1 cellular context compared by ENCODE assay signal in genomic region chr6:34237722-34238506, GRCh38.
TF ChIP-seq lines count a peak whose summit lies in the region.

No MANE protein-coding gene starts in this region.

TF ChIP-seq in K562, 482 proteins besides CTCF, POLR2A, EP300 and RAD21 (continued from another document and continues in another):
- TF ChIP-seq, protein P1, sequence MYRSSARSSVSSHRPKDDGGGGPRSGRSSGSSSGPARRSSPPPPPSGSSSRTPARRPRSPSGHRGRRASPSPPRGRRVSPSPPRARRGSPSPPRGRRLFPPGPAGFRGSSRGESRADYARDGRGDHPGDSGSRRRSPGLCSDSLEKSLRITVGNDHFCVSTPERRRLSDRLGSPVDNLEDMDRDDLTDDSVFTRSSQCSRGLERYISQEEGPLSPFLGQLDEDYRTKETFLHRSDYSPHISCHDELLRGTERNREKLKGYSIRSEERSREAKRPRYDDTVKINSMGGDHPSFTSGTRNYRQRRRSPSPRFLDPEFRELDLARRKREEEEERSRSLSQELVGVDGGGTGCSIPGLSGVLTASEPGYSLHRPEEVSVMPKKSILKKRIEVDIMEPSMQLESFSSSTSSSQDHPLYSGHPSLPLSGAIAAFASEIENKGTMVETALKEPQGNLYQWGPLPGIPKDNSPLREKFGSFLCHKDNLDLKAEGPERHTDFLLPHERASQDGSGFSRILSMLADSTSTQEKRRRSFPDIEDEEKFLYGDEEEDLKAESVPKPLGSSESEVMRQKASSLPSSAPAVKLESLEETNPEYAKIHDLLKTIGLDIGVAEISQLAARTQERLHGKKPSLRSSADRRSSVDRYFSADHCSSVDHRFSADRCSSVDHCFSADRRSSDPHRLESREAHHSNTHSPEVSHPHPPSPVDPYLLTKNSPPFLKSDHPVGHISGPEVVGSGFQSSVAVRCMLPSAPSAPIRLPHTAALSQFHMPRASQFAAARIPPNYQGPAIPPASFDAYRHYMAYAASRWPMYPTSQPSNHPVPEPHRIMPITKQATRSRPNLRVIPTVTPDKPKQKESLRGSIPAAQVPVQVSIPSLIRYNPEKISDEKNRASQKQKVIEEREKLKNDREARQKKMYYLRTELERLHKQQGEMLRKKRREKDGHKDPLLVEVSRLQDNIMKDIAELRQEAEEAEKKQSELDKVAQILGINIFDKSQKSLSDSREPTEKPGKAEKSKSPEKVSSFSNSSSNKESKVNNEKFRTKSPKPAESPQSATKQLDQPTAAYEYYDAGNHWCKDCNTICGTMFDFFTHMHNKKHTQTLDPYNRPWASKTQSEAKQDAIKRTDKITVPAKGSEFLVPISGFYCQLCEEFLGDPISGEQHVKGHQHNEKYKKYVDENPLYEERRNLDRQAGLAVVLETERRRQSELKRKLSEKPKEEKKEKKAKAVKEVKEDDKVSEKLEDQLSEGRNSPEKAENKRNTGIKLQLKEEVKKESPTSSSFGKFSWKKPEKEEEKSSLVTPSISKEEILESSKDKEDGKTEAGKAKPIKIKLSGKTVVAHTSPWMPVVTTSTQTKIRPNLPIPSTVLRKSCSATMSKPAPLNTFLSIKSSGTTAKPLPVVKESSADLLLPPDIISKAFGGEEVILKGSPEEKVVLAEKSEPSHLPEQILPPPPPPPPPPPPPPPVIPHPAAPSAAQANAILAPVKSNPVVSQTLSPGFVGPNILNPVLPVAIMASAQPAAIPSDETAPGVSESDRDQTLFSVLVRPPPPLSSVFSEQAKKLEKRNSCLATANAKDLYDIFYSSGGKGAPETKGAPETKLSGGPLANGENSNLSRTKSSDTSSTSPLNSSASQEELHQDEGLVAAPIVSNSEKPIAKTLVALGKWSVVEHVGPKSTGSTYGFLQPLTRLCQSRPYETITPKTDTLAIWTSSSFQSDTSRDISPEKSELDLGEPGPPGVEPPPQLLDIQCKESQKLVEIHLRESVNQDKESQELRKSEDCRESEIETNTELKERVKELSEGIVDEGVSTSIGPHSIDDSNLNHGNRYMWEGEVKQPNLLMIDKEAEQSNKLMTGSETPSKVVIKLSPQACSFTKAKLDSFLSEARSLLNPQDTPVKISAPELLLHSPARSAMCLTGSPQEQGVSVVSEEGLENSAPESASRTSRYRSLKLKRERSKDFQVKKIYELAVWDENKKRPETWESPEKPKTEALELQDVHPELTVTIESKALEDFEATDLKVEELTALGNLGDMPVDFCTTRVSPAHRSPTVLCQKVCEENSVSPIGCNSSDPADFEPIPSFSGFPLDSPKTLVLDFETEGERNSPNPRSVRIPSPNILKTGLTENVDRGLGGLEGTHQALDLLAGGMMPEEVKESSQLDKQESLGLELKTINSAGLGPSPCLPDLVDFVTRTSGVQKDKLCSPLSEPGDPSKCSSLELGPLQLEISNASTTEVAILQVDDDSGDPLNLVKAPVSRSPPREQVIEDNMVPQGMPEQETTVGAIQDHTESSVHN (IDR thresholded peaks at IDR 0.05; ENCODE audit: borderline replicate concordance in 1 of 2, low read depth in 1 of 2), result no peak
- no peak for TF ChIP-seq ID3 (CRISPR knock-in tag; IDR thresholded peaks at IDR 0.05)
- peak; percentile 89; the same call in 1 of the 2 replicates for TF ChIP-seq ID3 (tag; IDR thresholded peaks at IDR 0.05)
- no peak; a peak in 2 of 4 replicates for TF ChIP-seq KDM1A (IDR thresholded peaks at IDR 0.05)
- no peak; the same call in 1 of the 2 replicates for TF ChIP-seq POLR2AphosphoS5 (IDR thresholded peaks at IDR 0.05; ENCODE audit: control insufficient read depth, insufficient read depth, low read depth, low read length)
- TF ChIP-seq PHF21A (IDR thresholded peaks at IDR 0.05; ENCODE audit: borderline replicate concordance, low read depth), result peak; percentile 55; the same call in 1 of the 2 replicates
- peak; percentile 91 for TF ChIP-seq CTBP1 (IDR thresholded peaks at IDR 0.05; ENCODE audit: borderline replicate concordance)
- TF ChIP-seq BCOR (IDR thresholded peaks at IDR 0.05), result peak; percentile 78
- TF ChIP-seq CC2D1A (IDR thresholded peaks at IDR 0.05), result no peak
- peak; percentile 73 for TF ChIP-seq GATAD2A (IDR thresholded peaks at IDR 0.05)
- TF ChIP-seq, protein P2, sequence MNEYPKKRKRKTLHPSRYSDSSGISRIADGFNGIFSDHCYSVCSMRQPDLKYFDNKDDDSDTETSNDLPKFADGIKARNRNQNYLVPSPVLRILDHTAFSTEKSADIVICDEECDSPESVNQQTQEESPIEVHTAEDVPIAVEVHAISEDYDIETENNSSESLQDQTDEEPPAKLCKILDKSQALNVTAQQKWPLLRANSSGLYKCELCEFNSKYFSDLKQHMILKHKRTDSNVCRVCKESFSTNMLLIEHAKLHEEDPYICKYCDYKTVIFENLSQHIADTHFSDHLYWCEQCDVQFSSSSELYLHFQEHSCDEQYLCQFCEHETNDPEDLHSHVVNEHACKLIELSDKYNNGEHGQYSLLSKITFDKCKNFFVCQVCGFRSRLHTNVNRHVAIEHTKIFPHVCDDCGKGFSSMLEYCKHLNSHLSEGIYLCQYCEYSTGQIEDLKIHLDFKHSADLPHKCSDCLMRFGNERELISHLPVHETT (CRISPR knock-in tag; conservative IDR thresholded peaks at IDR 0.05 in 1 of 2, IDR thresholded peaks at IDR 0.05 in 1 of 2), result peak in 1 of 2 experiments; percentile 19; a peak in 1 of 4 replicates
- TF ChIP-seq KLF10 (CRISPR knock-in tag; IDR thresholded peaks at IDR 0.05), result no peak
- peak; percentile 68 for TF ChIP-seq ZNF12 (CRISPR knock-in tag; IDR thresholded peaks at IDR 0.05)
- peak; percentile 53; the same call in 1 of the 2 replicates for TF ChIP-seq ZNF444 (CRISPR knock-in tag; IDR thresholded peaks at IDR 0.05)
- TF ChIP-seq MAZ (CRISPR knock-in tag; conservative IDR thresholded peaks at IDR 0.05 in 1 of 2, IDR thresholded peaks at IDR 0.05 in 1 of 2), result peak; percentile 94 to 95
- TF ChIP-seq RNF219 (CRISPR knock-in tag; IDR thresholded peaks at IDR 0.05), result no peak
- TF ChIP-seq, protein P3, sequence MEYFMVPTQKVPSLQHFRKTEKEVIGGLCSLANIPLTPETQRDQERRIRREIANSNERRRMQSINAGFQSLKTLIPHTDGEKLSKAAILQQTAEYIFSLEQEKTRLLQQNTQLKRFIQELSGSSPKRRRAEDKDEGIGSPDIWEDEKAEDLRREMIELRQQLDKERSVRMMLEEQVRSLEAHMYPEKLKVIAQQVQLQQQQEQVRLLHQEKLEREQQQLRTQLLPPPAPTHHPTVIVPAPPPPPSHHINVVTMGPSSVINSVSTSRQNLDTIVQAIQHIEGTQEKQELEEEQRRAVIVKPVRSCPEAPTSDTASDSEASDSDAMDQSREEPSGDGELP (CRISPR knock-in tag; IDR thresholded peaks at IDR 0.05; ENCODE audit: borderline replicate concordance), result peak; percentile 88
- TF ChIP-seq TEAD1 (CRISPR knock-in tag; IDR thresholded peaks at IDR 0.05), result peak in 1 of 2 experiments; percentile 96; a peak in 2 of 4 replicates
- TF ChIP-seq, protein P4, sequence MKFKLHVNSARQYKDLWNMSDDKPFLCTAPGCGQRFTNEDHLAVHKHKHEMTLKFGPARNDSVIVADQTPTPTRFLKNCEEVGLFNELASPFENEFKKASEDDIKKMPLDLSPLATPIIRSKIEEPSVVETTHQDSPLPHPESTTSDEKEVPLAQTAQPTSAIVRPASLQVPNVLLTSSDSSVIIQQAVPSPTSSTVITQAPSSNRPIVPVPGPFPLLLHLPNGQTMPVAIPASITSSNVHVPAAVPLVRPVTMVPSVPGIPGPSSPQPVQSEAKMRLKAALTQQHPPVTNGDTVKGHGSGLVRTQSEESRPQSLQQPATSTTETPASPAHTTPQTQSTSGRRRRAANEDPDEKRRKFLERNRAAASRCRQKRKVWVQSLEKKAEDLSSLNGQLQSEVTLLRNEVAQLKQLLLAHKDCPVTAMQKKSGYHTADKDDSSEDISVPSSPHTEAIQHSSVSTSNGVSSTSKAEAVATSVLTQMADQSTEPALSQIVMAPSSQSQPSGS (CRISPR knock-in tag; IDR thresholded peaks at IDR 0.05), result peak; percentile 89
- peak; percentile 98 for TF ChIP-seq BRD4 (IDR thresholded peaks at IDR 0.05)
- TF ChIP-seq EHMT2 (IDR thresholded peaks at IDR 0.05), result no peak
- TF ChIP-seq CBX2 (IDR thresholded peaks at IDR 0.05; ENCODE audit: insufficient read depth, low read length, poor library complexity, severe bottlenecking), result no peak
- peak; percentile 90 for TF ChIP-seq LCOR (CRISPR knock-in tag; IDR thresholded peaks at IDR 0.05)
- TF ChIP-seq NBN (IDR thresholded peaks at IDR 0.05; ENCODE audit: low read depth), result no peak
- no peak for TF ChIP-seq KLF16 (IDR thresholded peaks at IDR 0.05)
- TF ChIP-seq, protein P5, sequence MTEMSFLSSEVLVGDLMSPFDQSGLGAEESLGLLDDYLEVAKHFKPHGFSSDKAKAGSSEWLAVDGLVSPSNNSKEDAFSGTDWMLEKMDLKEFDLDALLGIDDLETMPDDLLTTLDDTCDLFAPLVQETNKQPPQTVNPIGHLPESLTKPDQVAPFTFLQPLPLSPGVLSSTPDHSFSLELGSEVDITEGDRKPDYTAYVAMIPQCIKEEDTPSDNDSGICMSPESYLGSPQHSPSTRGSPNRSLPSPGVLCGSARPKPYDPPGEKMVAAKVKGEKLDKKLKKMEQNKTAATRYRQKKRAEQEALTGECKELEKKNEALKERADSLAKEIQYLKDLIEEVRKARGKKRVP (CRISPR knock-in tag; IDR thresholded peaks at IDR 0.05), result no peak
- no peak for TF ChIP-seq ZNF133 (CRISPR knock-in tag; IDR thresholded peaks at IDR 0.05)
- 0 out of 2 replicates have a peak, but pooled peaks have one; percentile 34 for TF ChIP-seq ESRRB (CRISPR knock-in tag; IDR thresholded peaks at IDR 0.05; ENCODE audit: borderline replicate concordance)
- peak; percentile 97 for TF ChIP-seq ZNF224 (CRISPR knock-in tag; IDR thresholded peaks at IDR 0.05)
- TF ChIP-seq SIN3A (IDR thresholded peaks at IDR 0.05; ENCODE audit: borderline replicate concordance in 2 of 2, control insufficient read depth in 1 of 2, low read depth in 2 of 2, low read length in 2 of 2), result peak; percentile 37 to 92; a peak in 3 of 4 replicates
- peak; percentile 37 for TF ChIP-seq ZNF146 (CRISPR knock-in tag; IDR thresholded peaks at IDR 0.05; ENCODE audit: unreplicated experiment)
- TF ChIP-seq SNRNP70 (optimal IDR thresholded peaks at IDR 0.05; ENCODE audit: low read depth, low read length), result no peak
- no peak for TF ChIP-seq SRSF9 (IDR thresholded peaks at IDR 0.05; ENCODE audit: borderline replicate concordance, low read depth, low read length)
- no peak for TF ChIP-seq RBM17 (IDR thresholded peaks at IDR 0.05; ENCODE audit: borderline replicate concordance, low read depth, low read length)
- TF ChIP-seq KDM5B (IDR thresholded peaks at IDR 0.05; ENCODE audit: insufficient replicate concordance, low read depth, low read length), result peak; percentile 75
- no peak for TF ChIP-seq ARID3A (IDR thresholded peaks at IDR 0.05; ENCODE audit: borderline replicate concordance, low read depth, low read length)
- TF ChIP-seq, protein P6, sequence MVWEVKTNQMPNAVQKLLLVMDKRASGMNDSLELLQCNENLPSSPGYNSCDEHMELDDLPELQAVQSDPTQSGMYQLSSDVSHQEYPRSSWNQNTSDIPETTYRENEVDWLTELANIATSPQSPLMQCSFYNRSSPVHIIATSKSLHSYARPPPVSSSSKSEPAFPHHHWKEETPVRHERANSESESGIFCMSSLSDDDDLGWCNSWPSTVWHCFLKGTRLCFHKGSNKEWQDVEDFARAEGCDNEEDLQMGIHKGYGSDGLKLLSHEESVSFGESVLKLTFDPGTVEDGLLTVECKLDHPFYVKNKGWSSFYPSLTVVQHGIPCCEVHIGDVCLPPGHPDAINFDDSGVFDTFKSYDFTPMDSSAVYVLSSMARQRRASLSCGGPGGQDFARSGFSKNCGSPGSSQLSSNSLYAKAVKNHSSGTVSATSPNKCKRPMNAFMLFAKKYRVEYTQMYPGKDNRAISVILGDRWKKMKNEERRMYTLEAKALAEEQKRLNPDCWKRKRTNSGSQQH (CRISPR knock-in tag; IDR thresholded peaks at IDR 0.05), result peak; percentile 71; the same call in 1 of the 2 replicates
- peak; percentile 98 for TF ChIP-seq U2AF1 (optimal IDR thresholded peaks at IDR 0.05; ENCODE audit: low read depth, low read length)
- TF ChIP-seq, protein P7, sequence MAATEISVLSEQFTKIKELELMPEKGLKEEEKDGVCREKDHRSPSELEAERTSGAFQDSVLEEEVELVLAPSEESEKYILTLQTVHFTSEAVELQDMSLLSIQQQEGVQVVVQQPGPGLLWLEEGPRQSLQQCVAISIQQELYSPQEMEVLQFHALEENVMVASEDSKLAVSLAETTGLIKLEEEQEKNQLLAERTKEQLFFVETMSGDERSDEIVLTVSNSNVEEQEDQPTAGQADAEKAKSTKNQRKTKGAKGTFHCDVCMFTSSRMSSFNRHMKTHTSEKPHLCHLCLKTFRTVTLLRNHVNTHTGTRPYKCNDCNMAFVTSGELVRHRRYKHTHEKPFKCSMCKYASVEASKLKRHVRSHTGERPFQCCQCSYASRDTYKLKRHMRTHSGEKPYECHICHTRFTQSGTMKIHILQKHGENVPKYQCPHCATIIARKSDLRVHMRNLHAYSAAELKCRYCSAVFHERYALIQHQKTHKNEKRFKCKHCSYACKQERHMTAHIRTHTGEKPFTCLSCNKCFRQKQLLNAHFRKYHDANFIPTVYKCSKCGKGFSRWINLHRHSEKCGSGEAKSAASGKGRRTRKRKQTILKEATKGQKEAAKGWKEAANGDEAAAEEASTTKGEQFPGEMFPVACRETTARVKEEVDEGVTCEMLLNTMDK (IDR thresholded peaks at IDR 0.05; ENCODE audit: borderline replicate concordance, insufficient read depth, low read depth, low read length, poor library complexity, severe bottlenecking), result peak; percentile 98
- TF ChIP-seq CREBBP (IDR thresholded peaks at IDR 0.05; ENCODE audit: low read depth, low read length), result no peak
